Comparison of ENCODE assay signal across 1 cellular context in genomic region chr20:25057234-25058050, GRCh38.
TF ChIP-seq lines count a peak whose summit lies in the region.

No MANE protein-coding gene starts in this region.

TF ChIP-seq in GM12878, 131 proteins besides CTCF, POLR2A, EP300 and RAD21 (continued from another document and continues in another):
- TF ChIP-seq, protein P1, sequence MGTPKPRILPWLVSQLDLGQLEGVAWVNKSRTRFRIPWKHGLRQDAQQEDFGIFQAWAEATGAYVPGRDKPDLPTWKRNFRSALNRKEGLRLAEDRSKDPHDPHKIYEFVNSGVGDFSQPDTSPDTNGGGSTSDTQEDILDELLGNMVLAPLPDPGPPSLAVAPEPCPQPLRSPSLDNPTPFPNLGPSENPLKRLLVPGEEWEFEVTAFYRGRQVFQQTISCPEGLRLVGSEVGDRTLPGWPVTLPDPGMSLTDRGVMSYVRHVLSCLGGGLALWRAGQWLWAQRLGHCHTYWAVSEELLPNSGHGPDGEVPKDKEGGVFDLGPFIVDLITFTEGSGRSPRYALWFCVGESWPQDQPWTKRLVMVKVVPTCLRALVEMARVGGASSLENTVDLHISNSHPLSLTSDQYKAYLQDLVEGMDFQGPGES (IDR thresholded peaks at IDR 0.05): no peak
- TF ChIP-seq CEBPZ (IDR thresholded peaks at IDR 0.05; ENCODE audit: low read depth, low read length) (no peak), NR2C1 (IDR thresholded peaks at IDR 0.05) (no peak), IKZF2 (IDR thresholded peaks at IDR 0.05) (peak; percentile 83 to 89), BHLHE40 (IDR thresholded peaks at IDR 0.05; ENCODE audit: borderline replicate concordance in 1 of 2, low read depth in 2 of 2, low read length in 1 of 2) (peak; percentile 77 to 95), DPF2 (IDR thresholded peaks at IDR 0.05) (peak; percentile 83; the same call in 1 of the 2 replicates), ZNF622 (IDR thresholded peaks at IDR 0.05) (no peak), HCFC1 (IDR thresholded peaks at IDR 0.05; ENCODE audit: low read length) (no peak), SUZ12 (IDR thresholded peaks at IDR 0.05; ENCODE audit: unreplicated experiment) (no peak), RCOR1 (conservative IDR thresholded peaks at IDR 0.05; ENCODE audit: low read depth, low read length) (no peak), MEF2B (IDR thresholded peaks at IDR 0.05; ENCODE audit: partially characterized antibody, poor library complexity, severe bottlenecking) (peak; percentile 56), BCLAF1 (IDR thresholded peaks at IDR 0.05) (no peak), BCL11A (IDR thresholded peaks at IDR 0.05; ENCODE audit: low read depth, low read length) (no peak), FOXK2 (IDR thresholded peaks at IDR 0.05) (no peak), MYB (IDR thresholded peaks at IDR 0.05; ENCODE audit: borderline replicate concordance, low read depth, low read length) (no peak), NR2F1 (conservative IDR thresholded peaks at IDR 0.05) (peak; percentile 6; the same call in 1 of the 2 replicates), TARDBP (IDR thresholded peaks at IDR 0.05; ENCODE audit: borderline replicate concordance) (no peak), EGR1 (IDR thresholded peaks at IDR 0.05; ENCODE audit: borderline replicate concordance in 1 of 2, low read depth in 2 of 2, low read length in 2 of 2) (0 out of 3 replicates have a peak, but pooled peaks of 1 of the 2 experiments have one; percentile 18), ESRRA (IDR thresholded peaks at IDR 0.05; ENCODE audit: low read length) (no peak), BMI1 (IDR thresholded peaks at IDR 0.05; ENCODE audit: borderline replicate concordance) (no peak), ASH2L (IDR thresholded peaks at IDR 0.05; ENCODE audit: borderline replicate concordance, low read depth) (no peak), ZBTB11 (CRISPR knock-in tag; IDR thresholded peaks at IDR 0.05) (no peak), SUPT20H (IDR thresholded peaks at IDR 0.05; ENCODE audit: borderline replicate concordance, control insufficient read depth, low read depth, low read length) (no peak), E4F1 (IDR thresholded peaks at IDR 0.05; ENCODE audit: borderline replicate concordance, partially characterized antibody) (no peak), E2F8 (IDR thresholded peaks at IDR 0.05; ENCODE audit: low read depth, partially characterized antibody) (no peak), RBBP5 (conservative IDR thresholded peaks at IDR 0.05) (no peak), MTA3 (IDR thresholded peaks at IDR 0.05; ENCODE audit: borderline replicate concordance, low read length) (no peak), MTA2 (IDR thresholded peaks at IDR 0.05; ENCODE audit: low read depth) (peak; percentile 41; the same call in 1 of the 2 replicates), KDM1A (IDR thresholded peaks at IDR 0.05; ENCODE audit: borderline replicate concordance) (no peak), MYC (IDR thresholded peaks at IDR 0.05; ENCODE audit: insufficient read depth, insufficient read length, insufficient replicate concordance, low read length, severe bottlenecking) (no peak)
- TF ChIP-seq, protein P2, sequence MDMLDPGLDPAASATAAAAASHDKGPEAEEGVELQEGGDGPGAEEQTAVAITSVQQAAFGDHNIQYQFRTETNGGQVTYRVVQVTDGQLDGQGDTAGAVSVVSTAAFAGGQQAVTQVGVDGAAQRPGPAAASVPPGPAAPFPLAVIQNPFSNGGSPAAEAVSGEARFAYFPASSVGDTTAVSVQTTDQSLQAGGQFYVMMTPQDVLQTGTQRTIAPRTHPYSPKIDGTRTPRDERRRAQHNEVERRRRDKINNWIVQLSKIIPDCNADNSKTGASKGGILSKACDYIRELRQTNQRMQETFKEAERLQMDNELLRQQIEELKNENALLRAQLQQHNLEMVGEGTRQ (IDR thresholded peaks at IDR 0.05; ENCODE audit: borderline replicate concordance, low read depth, low read length): no peak
- TF ChIP-seq, protein P3, sequence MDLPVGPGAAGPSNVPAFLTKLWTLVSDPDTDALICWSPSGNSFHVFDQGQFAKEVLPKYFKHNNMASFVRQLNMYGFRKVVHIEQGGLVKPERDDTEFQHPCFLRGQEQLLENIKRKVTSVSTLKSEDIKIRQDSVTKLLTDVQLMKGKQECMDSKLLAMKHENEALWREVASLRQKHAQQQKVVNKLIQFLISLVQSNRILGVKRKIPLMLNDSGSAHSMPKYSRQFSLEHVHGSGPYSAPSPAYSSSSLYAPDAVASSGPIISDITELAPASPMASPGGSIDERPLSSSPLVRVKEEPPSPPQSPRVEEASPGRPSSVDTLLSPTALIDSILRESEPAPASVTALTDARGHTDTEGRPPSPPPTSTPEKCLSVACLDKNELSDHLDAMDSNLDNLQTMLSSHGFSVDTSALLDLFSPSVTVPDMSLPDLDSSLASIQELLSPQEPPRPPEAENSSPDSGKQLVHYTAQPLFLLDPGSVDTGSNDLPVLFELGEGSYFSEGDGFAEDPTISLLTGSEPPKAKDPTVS (IDR thresholded peaks at IDR 0.05; ENCODE audit: low read depth, low read length): no peak
- TF ChIP-seq, protein P4, sequence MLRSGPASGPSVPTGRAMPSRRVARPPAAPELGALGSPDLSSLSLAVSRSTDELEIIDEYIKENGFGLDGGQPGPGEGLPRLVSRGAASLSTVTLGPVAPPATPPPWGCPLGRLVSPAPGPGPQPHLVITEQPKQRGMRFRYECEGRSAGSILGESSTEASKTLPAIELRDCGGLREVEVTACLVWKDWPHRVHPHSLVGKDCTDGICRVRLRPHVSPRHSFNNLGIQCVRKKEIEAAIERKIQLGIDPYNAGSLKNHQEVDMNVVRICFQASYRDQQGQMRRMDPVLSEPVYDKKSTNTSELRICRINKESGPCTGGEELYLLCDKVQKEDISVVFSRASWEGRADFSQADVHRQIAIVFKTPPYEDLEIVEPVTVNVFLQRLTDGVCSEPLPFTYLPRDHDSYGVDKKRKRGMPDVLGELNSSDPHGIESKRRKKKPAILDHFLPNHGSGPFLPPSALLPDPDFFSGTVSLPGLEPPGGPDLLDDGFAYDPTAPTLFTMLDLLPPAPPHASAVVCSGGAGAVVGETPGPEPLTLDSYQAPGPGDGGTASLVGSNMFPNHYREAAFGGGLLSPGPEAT (IDR thresholded peaks at IDR 0.05; ENCODE audit: low read depth): peak; percentile 79
- TF ChIP-seq, protein P5, sequence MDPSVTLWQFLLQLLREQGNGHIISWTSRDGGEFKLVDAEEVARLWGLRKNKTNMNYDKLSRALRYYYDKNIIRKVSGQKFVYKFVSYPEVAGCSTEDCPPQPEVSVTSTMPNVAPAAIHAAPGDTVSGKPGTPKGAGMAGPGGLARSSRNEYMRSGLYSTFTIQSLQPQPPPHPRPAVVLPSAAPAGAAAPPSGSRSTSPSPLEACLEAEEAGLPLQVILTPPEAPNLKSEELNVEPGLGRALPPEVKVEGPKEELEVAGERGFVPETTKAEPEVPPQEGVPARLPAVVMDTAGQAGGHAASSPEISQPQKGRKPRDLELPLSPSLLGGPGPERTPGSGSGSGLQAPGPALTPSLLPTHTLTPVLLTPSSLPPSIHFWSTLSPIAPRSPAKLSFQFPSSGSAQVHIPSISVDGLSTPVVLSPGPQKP (IDR thresholded peaks at IDR 0.05; ENCODE audit: low read depth, low read length): no peak
